ENCODE assay signal across 21 cellular contexts in genomic region chr21:25489673-25490072, GRCh38.
DNase-seq lines count a peak whose midpoint lies in the region; ATAC-seq, FAIRE-seq and TF ChIP-seq lines count a peak whose summit lies in the region.
"Had no signal": no experiment of that assay in that cellular context is flagged by ENCODE, and none has a peak within 500 bp of the region (broad histone marks: within the 10 kb centered on the region; RNA-seq: fewer than 3 reads in every experiment).

No MANE protein-coding gene starts in this region.

- H3K9me3 ChIP-seq in gastrocnemius medialis (no peaks in the 10 kb centered on the region), vagina (no peaks in the 10 kb centered on the region)

- no peak overlapping the region for H3K4me3 Mint-ChIP-seq in activated T-cell treated with anti-CD3 and anti-CD28 coated beads, Interleukin-2, amount 50 U/mL, for 24 hours
- no peak overlapping the region for H3K4me3 Mint-ChIP-seq in activated T-cell treated with anti-CD3 and anti-CD28 coated beads, Interleukin-2, amount 50 U/mL, for 4 hours
- no peak overlapping the region for H3K4me3 Mint-ChIP-seq in activated naive CD8-positive, alpha-beta T cell
- H3K4me3 Mint-ChIP-seq: CD8-positive, alpha-beta memory T cell; GM23338 had no signal

- TF ChIP-seq POLR2A in GM12891 (IDR thresholded peaks at IDR 0.05; ENCODE audit: low read depth, low read length) (no peak), gastrocnemius medialis (IDR thresholded peaks at IDR 0.05) (no peak), vagina (IDR thresholded peaks at IDR 0.05) (no peak)

- no peak for ATAC-seq in activated T-cell treated with anti-CD3 and anti-CD28 coated beads, Interleukin-2, amount 50 U/mL, for 4 hours
- ATAC-seq in gastrocnemius medialis (no peak), HG02763 (IDR thresholded peaks at IDR 0.05; ENCODE audit: unreplicated experiment) (no peak)
- ATAC-seq: GM23338, Right ventricle myocardium inferior had no signal

- H3K27ac ChIP-seq in gastrocnemius medialis, result no peak overlapping the region
- H3K27ac ChIP-seq in vagina, result no peak overlapping the region
- H3K27ac ChIP-seq: C4-2B had no signal

- intact Hi-C loops in gastrocnemius medialis (cut with DNase I; ENCODE audit: low total_unique reads) (no loop called here), vagina (cut with DNase I) (no loop called here)

- no peaks in the 10 kb centered on the region for H3K27me3 ChIP-seq in gastrocnemius medialis
- no peaks in the 10 kb centered on the region for H3K27me3 ChIP-seq in vagina

- H3K36me3 Mint-ChIP-seq in activated T-cell treated with anti-CD3 and anti-CD28 coated beads, Interleukin-2, amount 50 U/mL, for 24 hours (ENCODE audit: low read depth), result peaks cover 91% of the 10 kb centered on the region
- H3K36me3 Mint-ChIP-seq in activated T-cell treated with anti-CD3 and anti-CD28 coated beads, Interleukin-2, amount 50 U/mL, for 4 hours (ENCODE audit: insufficient read depth), result peaks cover 20% of the 10 kb centered on the region
- H3K36me3 Mint-ChIP-seq in activated naive CD8-positive, alpha-beta T cell, result peaks cover 15% of the 10 kb centered on the region

- DNase-seq in activated T-cell treated with anti-CD3 and anti-CD28 coated beads, Interleukin-2, amount 50 U/mL, for 24 hours, result no peak
- DNase-seq in activated T-cell treated with anti-CD3 and anti-CD28 coated beads, Interleukin-2, amount 50 U/mL, for 4 hours, result no peak
- no peak for DNase-seq in GM12891 (ENCODE audit: insufficient read length, low spot score)
- DNase-seq in kidney tubule cell (ENCODE audit: low spot score), result peak; percentile 12
- DNase-seq in gastrocnemius medialis, result no peak
- DNase-seq in vagina (ENCODE audit: extremely low spot score in 2 of 2), result no peak
- DNase-seq: Calu3; CD8-positive, alpha-beta memory T cell; DMS153; KBM-7; MM.1S; NCI-H1048; NCI-H1417 treated with DMSO at 0.1 percent for 48 hours; NCI-H187; NCI-H446; NCI-H526 had no signal

- no peaks in the 10 kb centered on the region for H3K36me3 ChIP-seq in gastrocnemius medialis
- no peaks in the 10 kb centered on the region for H3K36me3 ChIP-seq in vagina

- TF ChIP-seq CTCF in gastrocnemius medialis (IDR thresholded peaks at IDR 0.05 in 4 of 5, conservative IDR thresholded peaks at IDR 0.05 in 1 of 5), result no peak
- no peak for TF ChIP-seq CTCF in vagina (IDR thresholded peaks at IDR 0.05)

- H3K4me1 ChIP-seq in gastrocnemius medialis (no peaks in the 10 kb centered on the region), vagina (no peaks in the 10 kb centered on the region)

- in situ Hi-C loops in gastrocnemius medialis (cut with MboI; ENCODE audit: low sequenced_read_pairs in 4 of 4), result no loop called here

- H3K27ac Mint-ChIP-seq in activated T-cell treated with anti-CD3 and anti-CD28 coated beads, Interleukin-2, amount 50 U/mL, for 24 hours, result peak overlapping the region; percentile 94
- peak overlapping the region; percentile 93 for H3K27ac Mint-ChIP-seq in activated naive CD8-positive, alpha-beta T cell
- H3K27ac Mint-ChIP-seq: GM23338 had no signal

- H3K4me1 Mint-ChIP-seq in activated T-cell treated with anti-CD3 and anti-CD28 coated beads, Interleukin-2, amount 50 U/mL, for 24 hours (ENCODE audit: low read depth), result peaks cover 77% of the 10 kb centered on the region
- peaks cover 71% of the 10 kb centered on the region for H3K4me1 Mint-ChIP-seq in activated T-cell treated with anti-CD3 and anti-CD28 coated beads, Interleukin-2, amount 50 U/mL, for 4 hours (ENCODE audit: low read depth)
- peaks cover 66% of the 10 kb centered on the region for H3K4me1 Mint-ChIP-seq in activated naive CD8-positive, alpha-beta T cell (ENCODE audit: low read depth)

- no peak overlapping the region for H3K4me3 ChIP-seq in gastrocnemius medialis
- H3K4me3 ChIP-seq in vagina, result no peak overlapping the region
- H3K4me3 ChIP-seq: GM23338 had no signal

- H3K9me3 Mint-ChIP-seq in activated T-cell treated with anti-CD3 and anti-CD28 coated beads, Interleukin-2, amount 50 U/mL, for 24 hours, result peaks cover 16% of the 10 kb centered on the region
- H3K9me3 Mint-ChIP-seq in activated T-cell treated with anti-CD3 and anti-CD28 coated beads, Interleukin-2, amount 50 U/mL, for 4 hours, result peaks cover 4% of the 10 kb centered on the region
- H3K9me3 Mint-ChIP-seq in activated naive CD8-positive, alpha-beta T cell (ENCODE audit: low read depth), result peaks cover 5% of the 10 kb centered on the region
- H3K9me3 Mint-ChIP-seq: CD8-positive, alpha-beta memory T cell; GM23338 had no signal

- FAIRE-seq in GM12891 (lab: Jason Lieb, UNC), result peak; percentile 67

- H3K27me3 Mint-ChIP-seq in activated T-cell treated with anti-CD3 and anti-CD28 coated beads, Interleukin-2, amount 50 U/mL, for 24 hours, result no peaks in the 10 kb centered on the region
- no peaks in the 10 kb centered on the region for H3K27me3 Mint-ChIP-seq in activated T-cell treated with anti-CD3 and anti-CD28 coated beads, Interleukin-2, amount 50 U/mL, for 4 hours (ENCODE audit: low read depth)
- no peaks in the 10 kb centered on the region for H3K27me3 Mint-ChIP-seq in activated naive CD8-positive, alpha-beta T cell

TF ChIP-seq in GM12891, 5 proteins besides CTCF, POLR2A, EP300 and RAD21:
- TF ChIP-seq POU2F2 (IDR thresholded peaks at IDR 0.05; ENCODE audit: low read depth, low read length) (no peak), PAX5 (IDR thresholded peaks at IDR 0.05; ENCODE audit: insufficient read depth, low read length, severe bottlenecking) (no peak), POLR2AphosphoS5 (IDR thresholded peaks at IDR 0.05; ENCODE audit: low read depth, low read length) (no peak), SPI1 (IDR thresholded peaks at IDR 0.05; ENCODE audit: low read depth, low read length) (no peak), TAF1 (IDR thresholded peaks at IDR 0.05; ENCODE audit: low read depth, low read length) (no peak)
